23 cellular contexts compared by ENCODE assay signal in genomic region chr22:38578505-38578904, GRCh38. TPM values are rescaled to one million over a fixed set of nuclear protein-coding genes. Genes with fewer than 3 reads are reported as not detected.
A peak's percentile ranks its signal among the peaks of the same experiment; 100 is the strongest.
DNase-seq lines count a peak whose midpoint lies in the region; ATAC-seq and TF ChIP-seq lines count a peak whose summit lies in the region.
"Had no signal": no experiment of that assay in that cellular context is flagged by ENCODE, and none has a peak within 500 bp of the region (broad histone marks: within the 10 kb centered on the region; RNA-seq: fewer than 3 reads in every experiment).

No MANE protein-coding gene starts in this region.

- H3K27ac ChIP-seq in GM23338 (ENCODE audit: low read depth) (no peak overlapping the region), WERI-Rb-1 (no peak overlapping the region), esophagus muscularis mucosa (replicated peaks in 1 of 4) (no peak overlapping the region), neural progenitor cell (no peak overlapping the region)
- H3K27ac ChIP-seq: A549; BLaER1 treated with 17β-estradiol and CSF1 and Interleukin-3, amounts not matched to agents 10 nM and 100 nM had no signal

- no peaks in the 10 kb centered on the region for H3K79me2 ChIP-seq in GM23338 (replicated peaks; ENCODE audit: insufficient read depth)
- H3K79me2 ChIP-seq in neural progenitor cell (ENCODE audit: low read depth) = no peaks in the 10 kb centered on the region

- H3K4me1 Mint-ChIP-seq in GM23338 (no peaks in the 10 kb centered on the region), neural progenitor cell (no peaks in the 10 kb centered on the region), Caco-2 (ENCODE audit: low read depth, unreplicated experiment) (no peaks in the 10 kb centered on the region)
- H3K4me1 Mint-ChIP-seq: CD14-positive monocyte; CD8-positive, alpha-beta memory T cell had no signal

- H3K36me3 ChIP-seq in GM23338 (ENCODE audit: insufficient read depth) = no peaks in the 10 kb centered on the region
- H3K36me3 ChIP-seq in WERI-Rb-1 = no peaks in the 10 kb centered on the region
- H3K36me3 ChIP-seq in esophagus muscularis mucosa = no peaks in the 10 kb centered on the region
- no peaks in the 10 kb centered on the region for H3K36me3 ChIP-seq in neural progenitor cell
- H3K36me3 ChIP-seq in Caco-2 (ENCODE audit: control insufficient read depth, insufficient read depth, low read length) = no peaks in the 10 kb centered on the region
- H3K36me3 ChIP-seq: BE2C; BLaER1 treated with 17β-estradiol and CSF1 and Interleukin-3, amounts not matched to agents 10 nM and 100 nM; HAP-1 had no signal

- H3K9me3 Mint-ChIP-seq in GM23338 (no peaks in the 10 kb centered on the region; the same call in 2 of the 3 replicates), neural progenitor cell (no peaks in the 10 kb centered on the region), Caco-2 (ENCODE audit: unreplicated experiment) (no peaks in the 10 kb centered on the region)
- H3K9me3 Mint-ChIP-seq: CD14-positive monocyte; CD4-positive, alpha-beta T cell; CD8-positive, alpha-beta memory T cell; HFFc6 had no signal

- CTCF ChIA-PET in Caco-2 (lab: Charles Lee) = no interaction called here

- H3K4me3 ChIP-seq in GM23338 (no peak overlapping the region), WERI-Rb-1 (ENCODE audit: low read depth, low read length) (no peak overlapping the region), esophagus muscularis mucosa (no peak overlapping the region), neural progenitor cell (no peak overlapping the region), Caco-2 (ENCODE audit: low read depth, low read length) (no peak overlapping the region)
- H3K4me3 ChIP-seq: A549; BLaER1 treated with 17β-estradiol and CSF1 and Interleukin-3, amounts not matched to agents 10 nM and 100 nM; HAP-1 had no signal

- no peak overlapping the region for H3K9ac ChIP-seq in neural progenitor cell
- H3K9ac ChIP-seq: BLaER1 treated with 17β-estradiol and CSF1 and Interleukin-3, amounts not matched to agents 10 nM and 100 nM had no signal

- TF ChIP-seq EP300 in esophagus muscularis mucosa (IDR thresholded peaks at IDR 0.05) = no peak

- intact Hi-C loops in esophagus muscularis mucosa (cut with DNase I) (no loop called here), Right ventricle myocardium inferior (cut with DNase I) (no loop called here), Caco-2 (cut with micrococcal nuclease; ENCODE audit: unreplicated experiment) (no loop called here)

- TF ChIP-seq CTCF in GM23338 (conservative IDR thresholded peaks at IDR 0.05; ENCODE audit: low read depth in 2 of 2) (no peak), WERI-Rb-1 (IDR thresholded peaks at IDR 0.05; ENCODE audit: low read depth, low read length) (no peak), esophagus muscularis mucosa (IDR thresholded peaks at IDR 0.05) (no peak), neural progenitor cell (IDR thresholded peaks at IDR 0.05) (no peak), Caco-2 (IDR thresholded peaks at IDR 0.05; ENCODE audit: insufficient read depth in 1 of 2, low read depth in 1 of 2, low read length in 1 of 2, severe bottlenecking in 1 of 2, unreplicated experiment in 1 of 2) (no peak)

- H3K4me1 ChIP-seq in GM23338 (ENCODE audit: insufficient read depth) = no peaks in the 10 kb centered on the region
- H3K4me1 ChIP-seq in esophagus muscularis mucosa = no peaks in the 10 kb centered on the region
- H3K4me1 ChIP-seq in neural progenitor cell = no peaks in the 10 kb centered on the region
- no peaks in the 10 kb centered on the region for H3K4me1 ChIP-seq in Caco-2
- H3K4me1 ChIP-seq: BE2C; BLaER1 treated with 17β-estradiol and CSF1 and Interleukin-3, amounts not matched to agents 10 nM and 100 nM; HAP-1 had no signal

- H3K27me3 ChIP-seq in GM23338 (ENCODE audit: insufficient read depth) = no peaks in the 10 kb centered on the region
- H3K27me3 ChIP-seq in WERI-Rb-1 (ENCODE audit: insufficient read depth, low read depth, severe bottlenecking) = no peaks in the 10 kb centered on the region
- no peaks in the 10 kb centered on the region for H3K27me3 ChIP-seq in esophagus muscularis mucosa
- no peaks in the 10 kb centered on the region for H3K27me3 ChIP-seq in neural progenitor cell
- no peaks in the 10 kb centered on the region for H3K27me3 ChIP-seq in Caco-2 (replicated peaks; ENCODE audit: control insufficient read depth, insufficient read depth, low read length)
- H3K27me3 ChIP-seq: BE2C; BLaER1 treated with 17β-estradiol and CSF1 and Interleukin-3, amounts not matched to agents 10 nM and 100 nM had no signal

- H3K4me2 ChIP-seq in GM23338 = no peak overlapping the region
- no peak overlapping the region for H3K4me2 ChIP-seq in neural progenitor cell
- H3K4me2 ChIP-seq: A549; BLaER1 treated with 17β-estradiol and CSF1 and Interleukin-3, amounts not matched to agents 10 nM and 100 nM had no signal

- H3K9me2 ChIP-seq in GM23338 (ENCODE audit: insufficient read depth) = no peaks in the 10 kb centered on the region

- DNase-seq in GM23338 (ENCODE audit: low spot score) (peak; percentile 30), WERI-Rb-1 (peak; percentile 65), esophagus muscularis mucosa (ENCODE audit: extremely low spot score) (peak; percentile 70), neural progenitor cell (ENCODE audit: low spot score) (peak; percentile 24), Right ventricle myocardium inferior (ENCODE audit: missing footprints) (no peak), Caco-2 (no peak), amygdala (lab: John Stamatoyannopoulos, UW) (no peak)
- DNase-seq: 8988T; ACHN; AML-193; BE2C; Calu3; CD4-positive, alpha-beta T cell; CD8-positive, alpha-beta memory T cell; DMS53; DMS79 treated with DMSO at 0.1 percent for 48 hours; GF-D8; GOT3; HFFc6 had no signal

- POLR2A ChIA-PET in Caco-2 (lab: Charles Lee) = no interaction called here

- H3F3A ChIP-seq in GM23338 (replicated peaks; ENCODE audit: low read depth) (no peaks in the 10 kb centered on the region; the same call in 1 of the 2 replicates), neural progenitor cell (ENCODE audit: low read depth) (peaks cover 8% of the 10 kb centered on the region)

- ATAC-seq in GM23338 (peak; percentile 62; the same call in 2 of the 3 replicates), Right ventricle myocardium inferior (no peak)
- ATAC-seq: A549 had no signal

- H3K4me3 Mint-ChIP-seq in GM23338 (no peak overlapping the region), neural progenitor cell (no peak overlapping the region), Caco-2 (ENCODE audit: unreplicated experiment) (no peak overlapping the region)
- H3K4me3 Mint-ChIP-seq: CD14-positive monocyte; CD4-positive, alpha-beta T cell; CD8-positive, alpha-beta memory T cell; HFFc6 had no signal

- H3K9me3 ChIP-seq in WERI-Rb-1 (ENCODE audit: severe bottlenecking) (no peaks in the 10 kb centered on the region), esophagus muscularis mucosa (no peaks in the 10 kb centered on the region), neural progenitor cell (ENCODE audit: low read depth) (no peaks in the 10 kb centered on the region), Caco-2 (no peaks in the 10 kb centered on the region)
- H3K9me3 ChIP-seq: A549; BE2C; BLaER1 treated with 17β-estradiol and CSF1 and Interleukin-3, amounts not matched to agents 10 nM and 100 nM; HAP-1 had no signal

- H3K27ac Mint-ChIP-seq in GM23338 = no peak overlapping the region
- H3K27ac Mint-ChIP-seq in neural progenitor cell = no peak overlapping the region
- H3K27ac Mint-ChIP-seq in Caco-2 (ENCODE audit: unreplicated experiment) = no peak overlapping the region
- H3K27ac Mint-ChIP-seq: CD14-positive monocyte; CD4-positive, alpha-beta T cell; CD8-positive, alpha-beta memory T cell; HFFc6 had no signal

- H2AFZ ChIP-seq in GM23338 (no peak overlapping the region), neural progenitor cell (replicated peaks) (no peak overlapping the region)

- no TSS peak for BruUV-seq in Caco-2 (replicated peaks; lab: Mats Ljungman, UMichigan)

- H4K20me1 ChIP-seq in GM23338 (replicated peaks; ENCODE audit: insufficient read depth) (no peaks in the 10 kb centered on the region), neural progenitor cell (ENCODE audit: low read depth) (no peaks in the 10 kb centered on the region)
- H4K20me1 ChIP-seq: BLaER1 treated with 17β-estradiol and CSF1 and Interleukin-3, amounts not matched to agents 10 nM and 100 nM had no signal

- H3K27me3 Mint-ChIP-seq in GM23338 (ENCODE audit: insufficient read depth, low read depth, poor library complexity) (no peaks in the 10 kb centered on the region), neural progenitor cell (ENCODE audit: insufficient read depth, low read depth) (peaks cover 3% of the 10 kb centered on the region), Caco-2 (ENCODE audit: insufficient read depth, unreplicated experiment) (no peaks in the 10 kb centered on the region)

- TF ChIP-seq POLR2A in esophagus muscularis mucosa (IDR thresholded peaks at IDR 0.05; ENCODE audit: low read depth) = no peak

- no peaks in the 10 kb centered on the region for H3K36me3 Mint-ChIP-seq in GM23338 (ENCODE audit: low read depth)
- peaks cover 3% of the 10 kb centered on the region for H3K36me3 Mint-ChIP-seq in neural progenitor cell
- no peaks in the 10 kb centered on the region for H3K36me3 Mint-ChIP-seq in Caco-2 (ENCODE audit: insufficient read depth, unreplicated experiment)
- H3K36me3 Mint-ChIP-seq: CD14-positive monocyte; CD8-positive, alpha-beta memory T cell had no signal

- WGBS in esophagus muscularis mucosa = 85% methylated on average over 5 of the region's 5 CpGs

TF ChIP-seq in GM23338, 12 proteins besides CTCF, POLR2A, EP300 and RAD21 (continues in another document):
- no peak for TF ChIP-seq POLR2AphosphoS5 (IDR thresholded peaks at IDR 0.05; ENCODE audit: low read depth)
- no peak for TF ChIP-seq ETS1 (IDR thresholded peaks at IDR 0.05)
- no peak for TF ChIP-seq EZH2phosphoT487 (IDR thresholded peaks at IDR 0.05; ENCODE audit: unreplicated experiment)
- TF ChIP-seq NANOG (IDR thresholded peaks at IDR 0.05; ENCODE audit: borderline replicate concordance) = no peak

RNA-seq across cellular contexts. Expression of gene DMC1, which starts 8.5 kb away (rescaled TPM):
- total RNA-seq in GM23338 (2014; rRNA removed; shearing (Covaris generic)) = 5.0 and 8.0 TPM in 2 replicates
- 13.2 and 18.5 TPM in 2 replicates for polyA plus RNA-seq in GM23338 (2016; fragmentation: Nextera tagmentation; extraction: Ambion mirVana)
- 1 to 10 TPM; 1.3 to 6.5 (median 1.6) TPM for total RNA-seq in esophagus muscularis mucosa
- 20.0 and 22.8 TPM in 2 replicates for total RNA-seq in neural progenitor cell (ENCODE audit: low replicate concordance)
- 0.46 TPM for total RNA-seq in Right ventricle myocardium inferior
- total RNA-seq in Caco-2 (2022) = 1.1 and 1.2 TPM in 2 replicates
- polyA plus RNA-seq: CD14-positive monocyte; CD8-positive, alpha-beta memory T cell had no signal

Comparison
In these comparisons a context has a peak if more than half of its experiments do, and no peak if none do; other contexts are left out.
1. DNase-seq: peak in GM23338 (single experiment), WERI-Rb-1 (single experiment), esophagus muscularis mucosa (single experiment) and neural progenitor cell (single experiment); none in Right ventricle myocardium inferior (single experiment), Caco-2 (0 of 2) and amygdala (0 of 56).